In genomic region chr5:43514471-43514815, GRCh38 we compare ENCODE assay signal across 8 cellular contexts. TPM values are rescaled to one million over a fixed set of nuclear protein-coding genes. Genes with fewer than 3 reads are reported as not detected.
DNase-seq lines count a peak whose midpoint lies in the region; ATAC-seq and TF ChIP-seq lines count a peak whose summit lies in the region.

No MANE protein-coding gene starts in this region.

- peak overlapping the region; percentile 84 to 91 (median 88) for H3K27ac ChIP-seq in sigmoid colon

- peaks cover 0 to 24% (median 20%) of the 10 kb centered on the region in 4 donors for H3K4me1 ChIP-seq in sigmoid colon

- peaks cover 12% of the 10 kb centered on the region for H3K36me3 Mint-ChIP-seq in activated T-helper 1 cell treated with anti-CD3 and anti-CD28 coated beads, Interleukin-12 subunit alpha, Interleukin-12 subunit beta, Interleukin-2, Interleukin-4 antibody, amounts not matched to agents 30 ng/mL and 10 ng/mL and 1 ng/mL, durations not matched to agents 14 hours and 24 hours and 36 hours (ENCODE audit: low read depth)

- TF ChIP-seq CTCF in sigmoid colon (IDR thresholded peaks at IDR 0.05) = no peak

- no peaks in the 10 kb centered on the region for H3K9me3 Mint-ChIP-seq in activated T-helper 1 cell treated with anti-CD3 and anti-CD28 coated beads, Interleukin-12 subunit alpha, Interleukin-12 subunit beta, Interleukin-2, Interleukin-4 antibody, amounts not matched to agents 30 ng/mL and 10 ng/mL and 1 ng/mL, durations not matched to agents 14 hours and 24 hours and 36 hours

- H3K27me3 ChIP-seq in sigmoid colon = no peaks in the 10 kb centered on the region

- H3K9me3 ChIP-seq in sigmoid colon = no peaks in the 10 kb centered on the region

- peaks cover 32% of the 10 kb centered on the region for H3K4me1 Mint-ChIP-seq in activated T-helper 1 cell treated with anti-CD3 and anti-CD28 coated beads, Interleukin-12 subunit alpha, Interleukin-12 subunit beta, Interleukin-2, Interleukin-4 antibody, amounts not matched to agents 30 ng/mL and 10 ng/mL and 1 ng/mL, durations not matched to agents 14 hours and 24 hours and 36 hours (ENCODE audit: low read depth)

- TF ChIP-seq EP300 in sigmoid colon (IDR thresholded peaks at IDR 0.05) = no peak

- intact Hi-C loops in activated T-helper 1 cell treated with anti-CD3 and anti-CD28 coated beads, Interleukin-12 subunit alpha, Interleukin-12 subunit beta, Interleukin-2, Interleukin-4 antibody, amounts not matched to agents 30 ng/mL and 10 ng/mL and 1 ng/mL, durations not matched to agents 14 hours and 24 hours and 36 hours (cut with micrococcal nuclease) = loop anchor here (1.0 to 10.0 kb wide), 3 partner anchors 30 to 1610 kb away; partner anchors contain the start of gene RIMOC1
- intact Hi-C loops in sigmoid colon (cut with DNase I) = loop anchor here (2.0 to 10.0 kb wide), 2 partner anchors 32 to 200 kb away; partner anchors contain the start of genes HMGCS1 and TMEM267

- H3K27me3 Mint-ChIP-seq in activated T-helper 1 cell treated with anti-CD3 and anti-CD28 coated beads, Interleukin-12 subunit alpha, Interleukin-12 subunit beta, Interleukin-2, Interleukin-4 antibody, amounts not matched to agents 30 ng/mL and 10 ng/mL and 1 ng/mL, durations not matched to agents 14 hours and 24 hours and 36 hours (ENCODE audit: insufficient read depth) = peaks cover 2% of the 10 kb centered on the region

- TF ChIP-seq POLR2A in sigmoid colon (IDR thresholded peaks at IDR 0.05) = no peak

- peak; percentile 66 to 67 for ATAC-seq in activated CD4-positive, CD25-positive, alpha-beta regulatory T cell treated with anti-CD3 and anti-CD28 coated beads, Interleukin-2, amount 50 U/mL, for 24 hours
- peak; percentile 13 for ATAC-seq in GM21619 (IDR thresholded peaks at IDR 0.05; ENCODE audit: unreplicated experiment)

- peak overlapping the region; percentile 94 for H3K4me3 Mint-ChIP-seq in activated T-helper 1 cell treated with anti-CD3 and anti-CD28 coated beads, Interleukin-12 subunit alpha, Interleukin-12 subunit beta, Interleukin-2, Interleukin-4 antibody, amounts not matched to agents 30 ng/mL and 10 ng/mL and 1 ng/mL, durations not matched to agents 14 hours and 24 hours and 36 hours

- peak overlapping the region; percentile 97 for H3K27ac Mint-ChIP-seq in activated T-helper 1 cell treated with anti-CD3 and anti-CD28 coated beads, Interleukin-12 subunit alpha, Interleukin-12 subunit beta, Interleukin-2, Interleukin-4 antibody, amounts not matched to agents 30 ng/mL and 10 ng/mL and 1 ng/mL, durations not matched to agents 14 hours and 24 hours and 36 hours

- H3K36me3 ChIP-seq in sigmoid colon = no peaks in the 10 kb centered on the region

- DNase-seq in activated CD4-positive, CD25-positive, alpha-beta regulatory T cell treated with anti-CD3 and anti-CD28 coated beads, Interleukin-2, amount 50 U/mL, for 72 hours = no peak
- DNase-seq in HuH-7 (ENCODE audit: low spot score) (peak; percentile 51), glomerular visceral epithelial cell (ENCODE audit: extremely low spot score) (peak; percentile 54), sigmoid colon (no peak), NCI-H2196 (lab: John Stamatoyannopoulos, UW; ENCODE audit: unreplicated experiment) (no peak)
- no peak for DNase-seq in activated T-helper 1 cell treated with anti-CD3 and anti-CD28 coated beads, Interleukin-12 subunit alpha, Interleukin-12 subunit beta, Interleukin-2, Interleukin-4 antibody, amounts not matched to agents 30 ng/mL and 10 ng/mL and 1 ng/mL, durations not matched to agents 14 hours and 24 hours and 36 hours (ENCODE audit: low spot score)

- H3K4me3 ChIP-seq in sigmoid colon = peak overlapping the region; percentile 49 to 67 (median 62)

- 0 to 2% methylated on average over 6 of the region's 6 CpGs for WGBS in sigmoid colon, 2 donors

RNA-seq across cellular contexts. Expression of gene C5orf34, which starts 0.5 kb away (rescaled TPM):
- 5.3 and 5.5 TPM in 2 replicates for total RNA-seq in activated T-helper 1 cell treated with anti-CD3 and anti-CD28 coated beads, Interleukin-12 subunit alpha, Interleukin-12 subunit beta, Interleukin-2, Interleukin-4 antibody, amounts not matched to agents 30 ng/mL and 10 ng/mL and 1 ng/mL, durations not matched to agents 14 hours and 24 hours and 36 hours
- total RNA-seq in sigmoid colon = 1 to 10 TPM; 1.1 to 4.3 (median 1.8) TPM
- polyA plus RNA-seq in sigmoid colon = 1 to 10 TPM in 1 of 3 donors, under 1 TPM in 1, not detected in 1; 0.60 to 1.6 TPM

RNA-seq across cellular contexts. Expression of gene TMEM267, which starts 30.8 kb away (rescaled TPM):
- 23.0 and 26.5 TPM in 2 replicates for total RNA-seq in activated T-helper 1 cell treated with anti-CD3 and anti-CD28 coated beads, Interleukin-12 subunit alpha, Interleukin-12 subunit beta, Interleukin-2, Interleukin-4 antibody, amounts not matched to agents 30 ng/mL and 10 ng/mL and 1 ng/mL, durations not matched to agents 14 hours and 24 hours and 36 hours
- total RNA-seq in sigmoid colon = 10 to 100 TPM in 3 of 4 donors, 1 to 10 TPM in 1; 9.9 to 15.0 (median 11.4) TPM
- polyA plus RNA-seq in sigmoid colon = 1 to 10 TPM; 3.2 to 6.3 (median 3.6) TPM

RNA-seq across cellular contexts. Expression of gene PAIP1, which starts 42.4 kb away (rescaled TPM):
- total RNA-seq in activated T-helper 1 cell treated with anti-CD3 and anti-CD28 coated beads, Interleukin-12 subunit alpha, Interleukin-12 subunit beta, Interleukin-2, Interleukin-4 antibody, amounts not matched to agents 30 ng/mL and 10 ng/mL and 1 ng/mL, durations not matched to agents 14 hours and 24 hours and 36 hours = 59.0 and 60.8 TPM in 2 replicates
- total RNA-seq in sigmoid colon = 100 to 1,000 TPM in 3 of 4 donors, 10 to 100 TPM in 1; 89.9 to 123 (median 112) TPM
- 10 to 100 TPM; 37.9 to 67.3 (median 55.0) TPM for polyA plus RNA-seq in sigmoid colon

Comparison
In these comparisons a context has a peak if more than half of its experiments do, and no peak if none do; other contexts are left out.
1. DNase-seq: peak in HuH-7 (single experiment) and glomerular visceral epithelial cell (single experiment); none in activated CD4-positive, CD25-positive, alpha-beta regulatory T cell treated with anti-CD3 and anti-CD28 coated beads, Interleukin-2, amount 50 U/mL, for 72 hours (single experiment), activated T-helper 1 cell treated with anti-CD3 and anti-CD28 coated beads, Interleukin-12 subunit alpha, Interleukin-12 subunit beta, Interleukin-2, Interleukin-4 antibody, amounts not matched to agents 30 ng/mL and 10 ng/mL and 1 ng/mL, durations not matched to agents 14 hours and 24 hours and 36 hours (single experiment), sigmoid colon (single experiment) and NCI-H2196 (single experiment).